15 cellular contexts compared by ENCODE assay signal in the genomic region with DNA sequence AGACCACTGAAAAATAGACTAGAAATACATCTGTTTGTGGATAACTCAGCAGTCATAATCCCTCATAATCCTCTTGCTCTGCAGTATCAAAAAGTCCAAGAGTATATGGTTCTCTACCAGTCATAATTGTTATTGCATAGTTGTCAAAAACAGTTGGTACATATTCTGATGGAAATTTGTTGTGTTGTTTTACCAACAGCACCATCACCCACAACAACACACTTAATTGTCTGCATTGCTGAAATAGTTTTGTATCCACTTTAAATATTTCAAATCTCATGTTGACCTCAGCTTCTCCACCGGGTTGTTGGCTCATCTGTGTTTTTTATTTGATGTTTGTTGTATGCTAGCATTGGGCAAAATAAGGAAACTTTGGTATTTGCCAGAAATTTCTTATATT. TPM values are rescaled to one million over a fixed set of nuclear protein-coding genes. Genes with fewer than 3 reads are reported as not detected.
DNase-seq lines count a peak whose midpoint lies in the region; ATAC-seq and TF ChIP-seq lines count a peak whose summit lies in the region.
"Had no signal": no experiment of that assay in that cellular context is flagged by ENCODE, and none has a peak within 500 bp of the region (broad histone marks: within the 10 kb centered on the region; RNA-seq: fewer than 3 reads in every experiment).

No MANE protein-coding gene starts in this region.

- H3K4me1 ChIP-seq in PC-9 (replicated peaks; ENCODE audit: insufficient read depth), result peaks cover 38% of the 10 kb centered on the region

- POLR2A ChIA-PET in activated CD4-positive, alpha-beta T cell treated with anti-CD3 and anti-CD28 coated beads for 36 hours (lab: Charles Lee), result interaction anchor here (0.6 kb wide), 1 partner anchor 35 kb away, joined by 3 read pairs; no protein-coding TSS in a partner anchor
- POLR2A ChIA-PET in PC-9 (lab: Charles Lee; ENCODE audit: unreplicated experiment), result interaction anchor here (0.6 kb wide), 1 partner anchor 90 kb away, joined by 7 read pairs; no protein-coding TSS in a partner anchor

- H3K27ac Mint-ChIP-seq in activated CD4-positive, alpha-beta T cell treated with anti-CD3 and anti-CD28 coated beads for 36 hours, result peak overlapping the region; percentile 37
- peak overlapping the region; percentile 17 for H3K27ac Mint-ChIP-seq in stimulated activated effector memory CD8-positive, alpha-beta T cell treated with anti-CD3 and anti-CD28 coated beads, Interleukin-12 subunit alpha, Interleukin-12 subunit beta, amount 100 ng/mL, for 72 hours
- H3K27ac Mint-ChIP-seq: activated naive CD8-positive, alpha-beta T cell treated with anti-CD3 and anti-CD28 coated beads for 36 hours had no signal

- H3K27me3 Mint-ChIP-seq in activated CD4-positive, alpha-beta T cell treated with anti-CD3 and anti-CD28 coated beads for 36 hours, result no peaks in the 10 kb centered on the region
- H3K27me3 Mint-ChIP-seq: activated naive CD8-positive, alpha-beta T cell treated with anti-CD3 and anti-CD28 coated beads for 36 hours; progenitor cell of endocrine pancreas had no signal

- peaks cover 22% of the 10 kb centered on the region for H3K36me3 ChIP-seq in PC-9 (ENCODE audit: low read depth)

- H3K27ac ChIP-seq in PC-9, result peak overlapping the region; percentile 20

- no peak overlapping the region for H2AFZ ChIP-seq in PC-9

- H3K4me3 Mint-ChIP-seq in activated CD4-positive, alpha-beta T cell treated with anti-CD3 and anti-CD28 coated beads for 36 hours, result no peak overlapping the region
- no peak overlapping the region for H3K4me3 Mint-ChIP-seq in stimulated activated effector memory CD8-positive, alpha-beta T cell treated with anti-CD3 and anti-CD28 coated beads, Interleukin-12 subunit alpha, Interleukin-12 subunit beta, amount 100 ng/mL, for 72 hours
- H3K4me3 Mint-ChIP-seq: activated naive CD8-positive, alpha-beta T cell treated with anti-CD3 and anti-CD28 coated beads for 36 hours had no signal

- CTCF ChIA-PET in activated CD4-positive, alpha-beta T cell treated with anti-CD3 and anti-CD28 coated beads for 36 hours (lab: Charles Lee), result interaction anchor here (0.7 kb wide), 1 partner anchor 101 kb away, joined by 3 read pairs; no protein-coding TSS in a partner anchor
- CTCF ChIA-PET in PC-9 (lab: Charles Lee), result interaction anchor here (1.0 to 1.1 kb wide), 2 partner anchors 88 to 90 kb away, joined by 3 read pairs; no protein-coding TSS in a partner anchor

- no peak overlapping the region for H3K4me2 ChIP-seq in PC-9

- H3K27me3 ChIP-seq in PC-9 (ENCODE audit: insufficient read depth, low read depth), result no peaks in the 10 kb centered on the region

- H3F3A ChIP-seq in PC-9 (ENCODE audit: insufficient read depth, low read depth), result peaks cover 79% of the 10 kb centered on the region

- no peaks in the 10 kb centered on the region for H3K9me3 Mint-ChIP-seq in activated CD4-positive, alpha-beta T cell treated with anti-CD3 and anti-CD28 coated beads for 36 hours (ENCODE audit: low read depth)
- H3K9me3 Mint-ChIP-seq in stimulated activated effector memory CD8-positive, alpha-beta T cell treated with anti-CD3 and anti-CD28 coated beads, Interleukin-12 subunit alpha, Interleukin-12 subunit beta, amount 100 ng/mL, for 72 hours, result no peaks in the 10 kb centered on the region
- H3K9me3 Mint-ChIP-seq: activated naive CD8-positive, alpha-beta T cell treated with anti-CD3 and anti-CD28 coated beads for 36 hours had no signal

- H3K36me3 Mint-ChIP-seq in activated CD4-positive, alpha-beta T cell treated with anti-CD3 and anti-CD28 coated beads for 36 hours (ENCODE audit: low read depth), result peaks cover 25% of the 10 kb centered on the region
- H3K36me3 Mint-ChIP-seq in stimulated activated effector memory CD8-positive, alpha-beta T cell treated with anti-CD3 and anti-CD28 coated beads, Interleukin-12 subunit alpha, Interleukin-12 subunit beta, amount 100 ng/mL, for 72 hours, result peaks cover 59% of the 10 kb centered on the region

- no peaks in the 10 kb centered on the region for H3K9me2 ChIP-seq in PC-9 (ENCODE audit: insufficient read depth)

- DNase-seq in activated CD4-positive, alpha-beta T cell treated with anti-CD3 and anti-CD28 coated beads for 36 hours, result no peak
- no peak for DNase-seq in activated CD4-positive, alpha-beta T cell treated with anti-CD3 and anti-CD28 coated beads, Interleukin-2, amount 50 U/mL, for 4 hours
- DNase-seq in PC-9 (no peak), fibroblast of villous mesenchyme (ENCODE audit: low read depth) (peak; percentile 27), kidney tubule cell (ENCODE audit: low spot score) (no peak), medulla oblongata (ENCODE audit: extremely low spot score) (no peak)
- no peak for DNase-seq in stimulated activated effector memory CD8-positive, alpha-beta T cell treated with anti-CD3 and anti-CD28 coated beads, Interleukin-12 subunit alpha, Interleukin-12 subunit beta, amount 100 ng/mL, for 72 hours (ENCODE audit: low spot score in 2 of 2)
- DNase-seq: effector memory CD4-positive, alpha-beta T cell; GF-D8; KG1; NCI-H1694; NCI-H345 had no signal

- TF ChIP-seq CTCF in PC-9 (conservative IDR thresholded peaks at IDR 0.05), result no peak
- no peak for TF ChIP-seq CTCF in fibroblast of villous mesenchyme (IDR thresholded peaks at IDR 0.05; ENCODE audit: insufficient read depth, low read depth, low read length)

- H4K20me1 ChIP-seq in PC-9 (ENCODE audit: insufficient read depth), result peaks cover 17% of the 10 kb centered on the region

- intact Hi-C loops in activated CD4-positive, alpha-beta T cell treated with anti-CD3 and anti-CD28 coated beads for 36 hours (cut with DNase I, micrococcal nuclease), result no loop called here
- intact Hi-C loops in PC-9 (cut with micrococcal nuclease; ENCODE audit: unreplicated experiment), result loop anchor here (5.0 to 10.0 kb wide), 2 partner anchors 40 to 208 kb away; a partner anchor contains a TSS

- H3K79me2 ChIP-seq in PC-9 (ENCODE audit: low read depth), result peaks cover 99% of the 10 kb centered on the region

- no peak overlapping the region for H3K4me3 ChIP-seq in PC-9
- H3K4me3 ChIP-seq in fibroblast of villous mesenchyme (ENCODE audit: low read depth, low read length), result no peak overlapping the region

- peaks cover 49% of the 10 kb centered on the region for H3K4me1 Mint-ChIP-seq in activated CD4-positive, alpha-beta T cell treated with anti-CD3 and anti-CD28 coated beads for 36 hours
- peaks cover 47% of the 10 kb centered on the region for H3K4me1 Mint-ChIP-seq in stimulated activated effector memory CD8-positive, alpha-beta T cell treated with anti-CD3 and anti-CD28 coated beads, Interleukin-12 subunit alpha, Interleukin-12 subunit beta, amount 100 ng/mL, for 72 hours

- H3K9me3 ChIP-seq in PC-9 (ENCODE audit: insufficient read depth, low read depth), result no peaks in the 10 kb centered on the region

- BruUV-seq in PC-9 (replicated peaks; lab: Mats Ljungman, UMichigan), result no TSS peak

- no peak for ATAC-seq in activated CD4-positive, alpha-beta T cell treated with anti-CD3 and anti-CD28 coated beads for 36 hours
- no peak for ATAC-seq in stimulated activated effector memory CD8-positive, alpha-beta T cell treated with anti-CD3 and anti-CD28 coated beads, Interleukin-12 subunit alpha, Interleukin-12 subunit beta, amount 100 ng/mL, for 72 hours
- ATAC-seq in HG03095 (IDR thresholded peaks at IDR 0.05; ENCODE audit: unreplicated experiment), result no peak

RNA-seq across cellular contexts. Expression of a gene that starts 39.4 kb away (rescaled TPM):
- 10 to 100 TPM; 41.4 to 43.5 TPM for total RNA-seq in activated CD4-positive, alpha-beta T cell treated with anti-CD3 and anti-CD28 coated beads for 36 hours
- total RNA-seq in PC-9 (2021), result 91.6 and 144 TPM in 2 replicates
- total RNA-seq in fibroblast of villous mesenchyme, result 88.9 and 101 TPM in 2 replicates
